In genomic region chr15:68604840-68605502, GRCh38 we compare ENCODE assay signal across 8 cellular contexts. TPM values are rescaled to one million over a fixed set of nuclear protein-coding genes. Genes with fewer than 3 reads are reported as not detected.
DNase-seq lines count a peak whose midpoint lies in the region; ATAC-seq, FAIRE-seq and TF ChIP-seq lines count a peak whose summit lies in the region.
"Not testable (repeated sequence)": the region's sequence is repeated elsewhere in the genome, so short reads cannot be mapped to it uniquely, and the experiment has no call there.

No MANE protein-coding gene starts in this region.

- DNase-seq in D341Med (ENCODE audit: low spot score) (peak; percentile 64), NCI-H1105 (lab: John Stamatoyannopoulos, UW) (peak; percentile 61), NCI-H82 (lab: John Stamatoyannopoulos, UW) (peak; percentile 85), astrocyte (ENCODE audit: low read depth) (peak; percentile 65), dermis microvascular lymphatic vessel endothelial cell (ENCODE audit: low read depth in 2 of 2) (peak; percentile 84 to 87), hepatocyte (ENCODE audit: low spot score) (peak; percentile 35), retinal pigment epithelial cell (ENCODE audit: low read depth) (peak; percentile 80)
- DNase-seq in HCT116 (ENCODE audit: low read depth, low spot score) = not testable (repeated sequence)

- TF ChIP-seq POLR2A in HCT116 (IDR thresholded peaks at IDR 0.05; ENCODE audit: borderline replicate concordance, extremely low read depth, insufficient read depth, insufficient read length) = not testable (repeated sequence)

- POLR2A ChIA-PET in HCT116 (lab: Charles Lee) = not testable (repeated sequence)

- not testable (repeated sequence) for H3K79me2 ChIP-seq in HCT116 (ENCODE audit: insufficient read depth, low read length); hepatocyte
- peaks cover 72% of the 10 kb centered on the region for H3K79me2 ChIP-seq in astrocyte (ENCODE audit: insufficient read depth, low read length)

- TF ChIP-seq RAD21 in HCT116 (IDR thresholded peaks at IDR 0.05; ENCODE audit: low read depth) = not testable (repeated sequence)

- ATAC-seq in HCT116 = peak; percentile 49

- not testable (repeated sequence) for H3K9me3 Mint-ChIP-seq in astrocyte (ENCODE audit: unreplicated experiment)

- not testable (repeated sequence) for H3K27ac Mint-ChIP-seq in astrocyte (ENCODE audit: unreplicated experiment)

- CTCF ChIA-PET in HCT116 (lab: Charles Lee) = not testable (repeated sequence)

- not testable (repeated sequence) for BruUV-seq in HCT116 (replicated peaks; lab: Mats Ljungman, UMichigan)

- not testable (repeated sequence) for H3K9me2 ChIP-seq in HCT116 (ENCODE audit: insufficient read depth); hepatocyte (replicated peaks; ENCODE audit: insufficient read depth)

- H3K27me3 ChIP-seq in HCT116 (ENCODE audit: insufficient read depth, low read length); astrocyte (ENCODE audit: insufficient read depth, low read length); hepatocyte: not testable (repeated sequence)

- not testable (repeated sequence) for H3K9ac ChIP-seq in HCT116 (ENCODE audit: low read length); astrocyte (ENCODE audit: low read length)

- H3K4me3 ChIP-seq in HCT116 (replicated peaks in 1 of 2; ENCODE audit: low read depth in 1 of 2, low read length in 2 of 2); astrocyte (ENCODE audit: insufficient read depth, low read depth, low read length); hepatocyte; retinal pigment epithelial cell (ENCODE audit: low read length): not testable (repeated sequence)

- not testable (repeated sequence) for H3K27me3 Mint-ChIP-seq in astrocyte (ENCODE audit: low read depth, unreplicated experiment)

- WGBS in hepatocyte (ENCODE audit: low lambda C conversion rate, missing lambda C conversion rate) = 80% methylated on average over 10 of the region's 10 CpGs

- not testable (repeated sequence) for H3K27ac ChIP-seq in HCT116 (ENCODE audit: low read depth, low read length); astrocyte (ENCODE audit: low read depth, low read length); hepatocyte

- peaks cover 16% of the 10 kb centered on the region for H3K4me1 Mint-ChIP-seq in astrocyte (ENCODE audit: low read depth, unreplicated experiment)

- H2AFZ ChIP-seq in HCT116 (ENCODE audit: low read depth, low read length, poor library complexity, severe bottlenecking); astrocyte (ENCODE audit: low read depth, low read length); hepatocyte: not testable (repeated sequence)

- TF ChIP-seq CTCF in HCT116 (IDR thresholded peaks at IDR 0.05 in 2 of 3, conservative IDR thresholded peaks at IDR 0.05 in 1 of 3; ENCODE audit: borderline replicate concordance in 1 of 3, insufficient read depth in 1 of 3, low read depth in 2 of 3, low read length in 2 of 3); astrocyte (IDR thresholded peaks at IDR 0.05; ENCODE audit: insufficient read depth, low read depth, low read length); hepatocyte (IDR thresholded peaks at IDR 0.05; ENCODE audit: poor library complexity); retinal pigment epithelial cell (conservative IDR thresholded peaks at IDR 0.05; ENCODE audit: low read depth, low read length): not testable (repeated sequence)

- peaks cover 13 to 20% of the 10 kb centered on the region in 2 experiments for H3K4me1 ChIP-seq in HCT116 (ENCODE audit: control insufficient read depth in 1 of 2, insufficient read depth in 2 of 2, low read length in 2 of 2)
- H3K4me1 ChIP-seq in astrocyte (ENCODE audit: insufficient read depth, low read length) = peaks cover 48% of the 10 kb centered on the region
- H3K4me1 ChIP-seq in hepatocyte (ENCODE audit: insufficient read depth) = peaks cover 16% of the 10 kb centered on the region

- H3K4me3 Mint-ChIP-seq in astrocyte (ENCODE audit: unreplicated experiment) = not testable (repeated sequence)

- H3K36me3 ChIP-seq in HCT116 (ENCODE audit: control insufficient read depth in 1 of 2, insufficient read depth in 2 of 2, low read length in 2 of 2); astrocyte (ENCODE audit: insufficient read depth, low read length); hepatocyte (replicated peaks; ENCODE audit: insufficient read depth, low read depth): not testable (repeated sequence)

- peak overlapping the region; percentile 53 for H3K4me2 ChIP-seq in HCT116 (ENCODE audit: low read length)
- peak overlapping the region; percentile 4 for H3K4me2 ChIP-seq in astrocyte (ENCODE audit: low read length)
- H3K4me2 ChIP-seq in hepatocyte = not testable (repeated sequence)

- not testable (repeated sequence) for H4K20me1 ChIP-seq in HCT116 (ENCODE audit: insufficient read depth); hepatocyte (ENCODE audit: insufficient read depth, poor library complexity, severe bottlenecking)
- H4K20me1 ChIP-seq in astrocyte (ENCODE audit: insufficient read depth, low read length) = peaks cover 13% of the 10 kb centered on the region

- intact Hi-C loops in HCT116 (cut with micrococcal nuclease) = not testable (repeated sequence)

- RAD21 ChIA-PET in HCT116 (lab: Charles Lee; ENCODE audit: low non-redundant PET in 1 of 2, low total read pairs in 2 of 2, uncharacterized antibody in 2 of 2, unreplicated experiment in 2 of 2) = not testable (repeated sequence)

- not testable (repeated sequence) for H3K36me3 Mint-ChIP-seq in astrocyte (ENCODE audit: low read depth, unreplicated experiment)

- H3K9me3 ChIP-seq in HCT116 (ENCODE audit: control insufficient read depth in 1 of 2, insufficient read depth in 1 of 2, low read depth in 1 of 2, low read length in 2 of 2); astrocyte (ENCODE audit: insufficient read depth, low read depth, low read length); hepatocyte (ENCODE audit: low read depth): not testable (repeated sequence)

- FAIRE-seq in astrocyte (lab: Jason Lieb, UNC) = peak; percentile 64

RNA-seq across cellular contexts. Expression of gene CORO2B, which starts 26.2 kb away (rescaled TPM):
- total RNA-seq in HCT116 (2021; ENCODE audit: unreplicated experiment) (2.8 TPM), astrocyte (6.2 and 7.4 TPM in 2 replicates), dermis microvascular lymphatic vessel endothelial cell (0.77 and 2.9 TPM in 2 replicates), hepatocyte (1.2 and 2.9 TPM in 2 replicates)
- polyA plus RNA-seq in HCT116 (2012) = 2.2 and 3.2 TPM in 2 replicates
- 4.6 and 5.1 TPM in 2 replicates for polyA plus RNA-seq in hepatocyte
